8 cellular contexts compared by ENCODE assay signal in the genomic region with DNA sequence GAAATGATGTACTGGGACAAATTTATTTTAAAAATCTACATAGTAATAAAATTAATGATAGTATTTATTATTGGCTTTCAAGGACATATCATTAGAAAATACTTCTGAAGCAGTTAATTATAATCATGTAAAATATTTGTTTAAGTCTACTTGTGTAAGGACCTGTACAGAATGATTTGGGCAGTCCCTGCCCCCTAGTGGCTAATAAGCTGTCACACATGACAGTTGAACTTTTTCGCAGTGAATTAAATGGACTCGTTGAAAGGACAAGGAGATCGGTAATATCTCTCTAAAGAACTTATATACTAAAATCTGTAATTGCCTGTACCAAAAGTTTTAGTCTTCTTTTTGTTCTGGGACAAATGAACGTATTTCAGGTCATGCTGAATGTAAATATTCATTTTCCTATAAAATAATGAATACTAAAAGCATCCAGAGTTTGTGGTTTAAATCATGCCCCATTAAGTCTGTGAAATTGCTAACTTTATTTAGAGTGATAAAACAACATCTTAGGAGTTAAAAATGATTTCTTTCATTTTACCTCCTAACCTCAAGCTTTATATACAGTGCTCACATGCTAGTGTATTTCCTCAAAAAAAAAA. TPM values are rescaled to one million over a fixed set of nuclear protein-coding genes. Genes with fewer than 3 reads are reported as not detected.
A peak's percentile ranks its signal among the peaks of the same experiment; 100 is the strongest.
DNase-seq lines count a peak whose midpoint lies in the region; ATAC-seq and TF ChIP-seq lines count a peak whose summit lies in the region.

No MANE protein-coding gene starts in this region.

- H3K9me3 ChIP-seq in Peyer's patch (no peaks in the 10 kb centered on the region), lung (ENCODE audit: control insufficient read depth in 2 of 2, insufficient read depth in 1 of 2, low read length in 1 of 2) (no peaks in the 10 kb centered on the region), aorta (ENCODE audit: control insufficient read depth, low read length) (no peaks in the 10 kb centered on the region)

- POLR2A ChIA-PET in AG04449 (lab: Yijun Ruan, JAX): interaction anchor here (1.0 kb wide), 1 partner anchor 82 kb away, joined by 3 read pairs; a partner anchor contains a TSS

- H3K36me3 ChIP-seq in GM06990 (ENCODE audit: control insufficient read depth, insufficient read depth, low read length) (peaks cover 1% of the 10 kb centered on the region; the same call in 1 of the 2 replicates), Peyer's patch (peaks cover 0 to 60% (median 7%) of the 10 kb centered on the region in 3 donors), lung (ENCODE audit: control insufficient read depth in 2 of 2, insufficient read depth in 2 of 2, low read length in 2 of 2) (peaks cover 10 to 19% of the 10 kb centered on the region in 2 donors), aorta (ENCODE audit: control insufficient read depth in 1 of 2, insufficient read depth in 2 of 2, low read length in 1 of 2) (peaks cover 0 to 2% of the 10 kb centered on the region in 2 donors)

- WGBS in lung, 2 donors: 11 to 18% methylated on average over 4 of the region's 4 CpGs
- WGBS in aorta, 2 donors: 34 to 43% methylated on average over 4 of the region's 4 CpGs

- H3K27me3 ChIP-seq in GM06990 (replicated peaks; ENCODE audit: control insufficient read depth, insufficient read depth, low read length) (no peaks in the 10 kb centered on the region), Peyer's patch (no peaks in the 10 kb centered on the region), lung (ENCODE audit: control insufficient read depth, insufficient read depth) (no peaks in the 10 kb centered on the region), aorta (ENCODE audit: control insufficient read depth in 1 of 2, insufficient read depth in 2 of 2, low read length in 1 of 2) (no peaks in the 10 kb centered on the region)

- H3K27ac ChIP-seq in Peyer's patch (peak overlapping the region in 1 of 4 donors; percentile 59), coronary artery (peak overlapping the region in 1 of 2 donors; percentile 40), lung (ENCODE audit: low read depth in 1 of 2, low read length in 1 of 2) (no peak overlapping the region), aorta (ENCODE audit: low read depth in 1 of 2, low read length in 2 of 2) (no peak overlapping the region)

- DNase-seq in AG04449 (ENCODE audit: low read depth, low spot score): peak; percentile 16
- DNase-seq in GM06990 (ENCODE audit: extremely low read depth, insufficient read length): peak; percentile 25
- peak; percentile 71 for DNase-seq in HCEC 1CT
- DNase-seq in LoVo (ENCODE audit: low spot score): peak; percentile 74
- peak in 1 of 3 donors; percentile 70 for DNase-seq in Peyer's patch
- DNase-seq in coronary artery (ENCODE audit: low spot score): no peak
- no peak for DNase-seq in lung (ENCODE audit: low spot score)
- no peak for DNase-seq in aorta

- intact Hi-C loops in aorta (cut with DNase I): loop anchor here in 1 of 2 donors (5.0 kb wide), 1 partner anchor 520 kb away; a partner anchor contains a TSS

- CTCF ChIA-PET in AG04449 (lab: Yijun Ruan, JAX): interaction anchor here (0.6 to 2.9 kb wide), 18 partner anchors 10 to 522 kb away, joined by 3 to 36 read pairs (median 3); a partner anchor contains a TSS

- ATAC-seq in lung (ENCODE audit: insufficient read depth, low FRiP score): peak; percentile 74
- peak; percentile 87 for ATAC-seq in aorta (ENCODE audit: low FRiP score)

- H3K4me3 ChIP-seq in AG04449 (ENCODE audit: low read depth, low read length) (no peak overlapping the region), GM06990 (replicated peaks; ENCODE audit: low read depth, low read length) (no peak overlapping the region), Peyer's patch (no peak overlapping the region), coronary artery (no peak overlapping the region), lung (no peak overlapping the region), aorta (ENCODE audit: low read length in 2 of 2) (no peak overlapping the region)

- TF ChIP-seq POLR2A in Peyer's patch (IDR thresholded peaks at IDR 0.05): no peak

- H3K4me1 ChIP-seq in Peyer's patch (no peaks in the 10 kb centered on the region), lung (ENCODE audit: control insufficient read depth in 2 of 2, insufficient read depth in 2 of 2, low read length in 2 of 2) (no peaks in the 10 kb centered on the region), aorta (ENCODE audit: control insufficient read depth in 1 of 2, insufficient read depth in 2 of 2, low read length in 2 of 2) (no peaks in the 10 kb centered on the region)

- peak; percentile 68 for TF ChIP-seq CTCF in AG04449 (IDR thresholded peaks at IDR 0.05; ENCODE audit: insufficient read depth, low read length, missing control alignments)
- TF ChIP-seq CTCF in GM06990 (IDR thresholded peaks at IDR 0.05; ENCODE audit: insufficient read depth, low read length, poor library complexity, severe bottlenecking): peak; percentile 76
- TF ChIP-seq CTCF in Peyer's patch (IDR thresholded peaks at IDR 0.05): peak in 5 of 6 experiments; percentile 74 to 86 (median 84)
- TF ChIP-seq CTCF in coronary artery (IDR thresholded peaks at IDR 0.05): peak; percentile 34
- TF ChIP-seq CTCF in lung (IDR thresholded peaks at IDR 0.05; ENCODE audit: control extremely low read depth, extremely low read depth): peak; percentile 67

RNA-seq across cellular contexts. Expression of a gene that starts 13.6 kb away (rescaled TPM):
- total RNA-seq in Peyer's patch: 10 to 100 TPM; 33.9 to 57.8 (median 44.7) TPM
- 10 to 100 TPM; 31.1 to 63.6 TPM for total RNA-seq in lung
- 10 to 100 TPM; 18.4 to 23.5 TPM for polyA plus RNA-seq in lung
- total RNA-seq in aorta: 10 to 100 TPM; 40.1 to 50.4 TPM
- polyA plus RNA-seq in aorta: 10 to 100 TPM; 12.1 to 25.2 TPM

RNA-seq across cellular contexts. Expression of a gene that starts 47.5 kb away (rescaled TPM):
- total RNA-seq in Peyer's patch (not detected), lung (not detected), aorta (not detected)
- polyA plus RNA-seq in lung (not detected), aorta (not detected)

Comparison
In these comparisons a context has a peak if more than half of its experiments do, and no peak if none do; other contexts are left out.
1. DNase-seq: peak in AG04449 (single experiment), GM06990 (single experiment), HCEC 1CT (single experiment) and LoVo (single experiment); none in coronary artery (single experiment), lung (single experiment) and aorta (0 of 2).
2. CTCF ChIP-seq: peak in every context shown above with its lines; median percentile 84 in Peyer's patch; 76 in GM06990; 68 in AG04449; 67 in lung; 34 in coronary artery.